34 cellular contexts compared by ENCODE assay signal in genomic region chr2:239436076-239436475, GRCh38.
"Had no signal": no experiment of that assay in that cellular context is flagged by ENCODE, and none has a peak within 500 bp of the region (broad histone marks: within the 10 kb centered on the region; RNA-seq: fewer than 3 reads in every experiment).

No MANE protein-coding gene starts in this region.

- H3K9ac ChIP-seq: SK-N-SH had no signal

- FAIRE-seq: TTC549 had no signal

- DNase-seq: activated CD4-positive, alpha-beta memory T cell treated with anti-CD3 and anti-CD28 coated beads, Interleukin-2, amount 10 ng/mL, durations not matched to agents 7 days and 5 days; activated CD4-positive, alpha-beta T cell treated with anti-CD3 and anti-CD28 coated beads for 4 hours; activated CD8-positive, alpha-beta memory T cell treated with anti-CD3 and anti-CD28 coated beads for 24 hours; activated CD8-positive, alpha-beta memory T cell treated with anti-CD3 and anti-CD28 coated beads, Interleukin-2, amount 10 ng/mL, durations not matched to agents 7 days and 5 days; activated CD8-positive, alpha-beta memory T cell treated with anti-CD3 and anti-CD28 coated beads, Interleukin-2, amount 50 U/mL, for 48 hours; activated effector memory CD4-positive, alpha-beta T cell treated with Interleukin-2 at 50 U/mL for 16 hours; activated naive CD4-positive, alpha-beta T cell treated with anti-CD3 and anti-CD28 coated beads, Interleukin-2, amount 10 ng/mL, durations not matched to agents 7 days and 5 days; activated naive CD8-positive, alpha-beta T cell treated with anti-CD3 and anti-CD28 coated beads, Interleukin-2, amount 50 U/mL, for 24 hours; activated T-cell treated with anti-CD3 and anti-CD28 coated beads, Interleukin-2, amount 50 U/mL, for 48 hours; anterior cingulate cortex; brain microvascular endothelial cell; NCI-H1092 treated with DMSO at 0.1 percent for 48 hours; NCI-H1417; NCI-H146; NCI-H187; NCI-H2029 treated with DMSO at 0.1 percent for 48 hours; NCI-H2107; NCI-H2171; NCI-H510A; NCI-H526; NCI-H748 treated with DMSO at 0.1 percent for 48 hours; NK-92 treated with Interleukin-12 subunit alpha and Interleukin-12 subunit beta, amount 100 ng/mL, for 24 hours; PC-3; Peyer's patch; RPMI8226; SHP77 treated with DMSO at 0.1 percent for 48 hours; SK-N-SH had no signal

- H3K4me3 Mint-ChIP-seq: activated CD4-positive, alpha-beta memory T cell treated with anti-CD3 and anti-CD28 coated beads, Interleukin-2, amount 10 ng/mL, durations not matched to agents 7 days and 5 days; activated CD8-positive, alpha-beta memory T cell treated with anti-CD3 and anti-CD28 coated beads, Interleukin-2, amount 10 ng/mL, durations not matched to agents 7 days and 5 days; activated naive CD4-positive, alpha-beta T cell treated with anti-CD3 and anti-CD28 coated beads, Interleukin-2, amount 10 ng/mL, durations not matched to agents 7 days and 5 days; activated naive CD8-positive, alpha-beta T cell; activated naive CD8-positive, alpha-beta T cell treated with anti-CD3 and anti-CD28 coated beads, Interleukin-2, amount 50 U/mL, for 24 hours; central memory CD8-positive, alpha-beta T cell; T-helper 1 cell treated with Interleukin-12 subunit alpha and Interleukin-12 subunit beta and Interleukin-4 antibody, amounts not matched to agents 30 μg/mL and 1 μg/mL, for 36 hours; T-helper 2 cell treated with Interferon-gamma antibody and Interleukin-4, amounts not matched to agents 5 μg/mL and 100 μg/mL, for 36 hours had no signal

- H3K4me1 ChIP-seq: SJSA1 had no signal

- H3K9me3 ChIP-seq: Peyer's patch, SJSA1, SK-N-SH had no signal

- H3K36me3 ChIP-seq: brain microvascular endothelial cell, Peyer's patch, SJSA1 had no signal

- H3K4me3 ChIP-seq: Peyer's patch, SJSA1 had no signal

- H3K27ac ChIP-seq: brain microvascular endothelial cell, Peyer's patch, SJSA1 had no signal

- H3K36me3 Mint-ChIP-seq: activated naive CD4-positive, alpha-beta T cell treated with anti-CD3 and anti-CD28 coated beads, Interleukin-2, amount 10 ng/mL, durations not matched to agents 7 days and 5 days; activated naive CD8-positive, alpha-beta T cell had no signal

- H3K27ac Mint-ChIP-seq: activated CD4-positive, alpha-beta memory T cell treated with anti-CD3 and anti-CD28 coated beads, Interleukin-2, amount 10 ng/mL, durations not matched to agents 7 days and 5 days; activated CD8-positive, alpha-beta memory T cell treated with anti-CD3 and anti-CD28 coated beads, Interleukin-2, amount 10 ng/mL, durations not matched to agents 7 days and 5 days; activated naive CD4-positive, alpha-beta T cell treated with anti-CD3 and anti-CD28 coated beads, Interleukin-2, amount 10 ng/mL, durations not matched to agents 7 days and 5 days; activated naive CD8-positive, alpha-beta T cell; activated naive CD8-positive, alpha-beta T cell treated with anti-CD3 and anti-CD28 coated beads, Interleukin-2, amount 50 U/mL, for 24 hours; T-helper 1 cell treated with Interleukin-12 subunit alpha and Interleukin-12 subunit beta and Interleukin-4 antibody, amounts not matched to agents 30 μg/mL and 1 μg/mL, for 36 hours; T-helper 2 cell treated with Interferon-gamma antibody and Interleukin-4, amounts not matched to agents 5 μg/mL and 100 μg/mL, for 36 hours had no signal

- ATAC-seq: activated CD4-positive, CD25-positive, alpha-beta regulatory T cell treated with anti-CD3 and anti-CD28 coated beads, Interleukin-2, amount 50 U/mL, for 24 hours; activated CD8-positive, alpha-beta memory T cell treated with anti-CD3 and anti-CD28 coated beads, Interleukin-2, amount 10 ng/mL, durations not matched to agents 7 days and 5 days; activated naive CD8-positive, alpha-beta T cell treated with anti-CD3 and anti-CD28 coated beads, Interleukin-2, amount 50 U/mL, for 24 hours; PC-3 had no signal
